8 cellular contexts compared by ENCODE assay signal in the genomic region with DNA sequence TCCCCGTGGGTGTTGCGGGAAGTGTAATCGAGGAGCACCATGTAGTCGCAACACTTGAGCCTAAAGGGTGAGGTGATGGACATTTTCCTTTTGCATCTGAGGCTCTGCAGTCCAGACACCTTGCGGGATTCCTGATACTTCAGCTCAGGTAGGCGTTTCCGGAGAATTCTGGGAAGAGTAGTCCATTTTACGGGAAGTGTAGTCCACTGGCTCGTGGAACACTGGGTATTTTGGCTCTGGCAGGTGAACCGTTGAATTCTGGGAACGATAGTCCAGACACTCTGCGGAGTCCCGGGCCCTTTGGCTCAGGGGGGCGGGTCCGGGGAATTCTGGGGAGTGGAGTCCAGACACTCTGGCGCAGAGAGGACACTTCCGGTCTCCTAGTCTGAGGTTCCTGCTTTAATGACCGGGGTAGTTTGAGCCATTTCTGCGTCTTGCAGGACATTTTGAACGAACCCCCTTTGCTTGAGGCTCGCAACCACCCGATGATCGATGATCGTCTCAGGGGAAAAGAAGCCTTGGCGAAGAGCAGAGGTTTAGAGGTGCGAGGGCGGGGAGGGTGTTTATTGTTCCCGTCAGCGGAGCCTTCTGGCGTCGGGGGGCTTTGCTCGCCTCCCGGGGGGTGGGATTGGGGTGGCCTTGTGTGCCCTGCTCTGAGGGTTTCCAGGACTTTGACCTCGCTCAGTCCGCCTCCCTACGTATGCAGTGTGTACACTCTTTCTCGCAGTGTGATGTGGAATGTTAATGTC. TPM values are rescaled to one million over a fixed set of nuclear protein-coding genes. Genes with fewer than 3 reads are reported as not detected.
A peak's percentile ranks its signal among the peaks of the same experiment; 100 is the strongest.
DNase-seq lines count a peak whose midpoint lies in the region; ATAC-seq, FAIRE-seq and TF ChIP-seq lines count a peak whose summit lies in the region.

A gene (plus strand): TSS at position 383 of the 749 bp plus-strand sequence. CDS start 3,141 bp downstream, outside the sequence.

- peak within 1 kb of the TSS; percentile 76 for H3K9ac ChIP-seq in neural progenitor cell

- peak within 1 kb of the TSS; percentile 73 for H3K27ac Mint-ChIP-seq in activated naive CD8-positive, alpha-beta T cell treated with anti-CD3 and anti-CD28 coated beads, Interleukin-2, amount 10 ng/mL, durations not matched to agents 7 days and 5 days
- peak within 1 kb of the TSS; percentile 93 for H3K27ac Mint-ChIP-seq in neural progenitor cell

- ATAC-seq in GM19043 (IDR thresholded peaks at IDR 0.05; ENCODE audit: low read depth, unreplicated experiment), result peak; percentile 68
- ATAC-seq in activated naive CD8-positive, alpha-beta T cell treated with anti-CD3 and anti-CD28 coated beads, Interleukin-2, amount 10 ng/mL, durations not matched to agents 7 days and 5 days (ENCODE audit: low read depth), result peak; percentile 47

- H2AFZ ChIP-seq in neural progenitor cell (replicated peaks), result peak within 1 kb of the TSS; percentile 99

- H3K79me2 ChIP-seq in neural progenitor cell (ENCODE audit: low read depth), result peaks cover 28% of the 10 kb centered on the region

- FAIRE-seq in A204.1 (lab: Jason Lieb, UNC), result peak; percentile 99

- peaks cover 28% of the 10 kb centered on the region for H3K9me3 Mint-ChIP-seq in activated naive CD8-positive, alpha-beta T cell treated with anti-CD3 and anti-CD28 coated beads, Interleukin-2, amount 10 ng/mL, durations not matched to agents 7 days and 5 days
- H3K9me3 Mint-ChIP-seq in neural progenitor cell, result no peaks in the 10 kb centered on the region

- H3F3A ChIP-seq in neural progenitor cell (ENCODE audit: low read depth), result no peaks in the 10 kb centered on the region

- no peaks in the 10 kb centered on the region for H4K20me1 ChIP-seq in neural progenitor cell (ENCODE audit: low read depth)

- DNase-seq in MG63 (peak; percentile 93), SKM-1 (lab: John Stamatoyannopoulos, UW; ENCODE audit: unreplicated experiment) (peak; percentile 31), globus pallidus (ENCODE audit: low spot score) (peak; percentile 98), neural progenitor cell (ENCODE audit: low spot score) (peak; percentile 94), stromal cell of bone marrow (ENCODE audit: low read depth) (peak; percentile 96)
- peak; percentile 55 for DNase-seq in activated naive CD8-positive, alpha-beta T cell treated with anti-CD3 and anti-CD28 coated beads, Interleukin-2, amount 10 ng/mL, durations not matched to agents 7 days and 5 days

- H3K27ac ChIP-seq in neural progenitor cell, result no peak within 1 kb of the TSS

- H3K9me3 ChIP-seq in MG63 (peaks cover 16% of the 10 kb centered on the region), neural progenitor cell (ENCODE audit: low read depth) (no peaks in the 10 kb centered on the region)

- H3K4me1 ChIP-seq in neural progenitor cell, result peaks cover 6% of the 10 kb centered on the region

- peaks cover 2% of the 10 kb centered on the region for H3K27me3 Mint-ChIP-seq in activated naive CD8-positive, alpha-beta T cell treated with anti-CD3 and anti-CD28 coated beads, Interleukin-2, amount 10 ng/mL, durations not matched to agents 7 days and 5 days
- peaks cover 6% of the 10 kb centered on the region for H3K27me3 Mint-ChIP-seq in neural progenitor cell (ENCODE audit: insufficient read depth, low read depth)

- peaks cover 21% of the 10 kb centered on the region for H3K4me1 Mint-ChIP-seq in activated naive CD8-positive, alpha-beta T cell treated with anti-CD3 and anti-CD28 coated beads, Interleukin-2, amount 10 ng/mL, durations not matched to agents 7 days and 5 days
- peaks cover 12% of the 10 kb centered on the region for H3K4me1 Mint-ChIP-seq in neural progenitor cell

- H3K4me2 ChIP-seq in neural progenitor cell, result peak within 1 kb of the TSS; percentile 84

- TF ChIP-seq CTCF in neural progenitor cell (IDR thresholded peaks at IDR 0.05), result no peak

- H3K4me3 ChIP-seq in MG63 (peak within 1 kb of the TSS; percentile 63), neural progenitor cell (peak within 1 kb of the TSS; percentile 84)

- peak within 1 kb of the TSS; percentile 86 for H3K4me3 Mint-ChIP-seq in activated naive CD8-positive, alpha-beta T cell treated with anti-CD3 and anti-CD28 coated beads, Interleukin-2, amount 10 ng/mL, durations not matched to agents 7 days and 5 days
- peak within 1 kb of the TSS; percentile 99 for H3K4me3 Mint-ChIP-seq in neural progenitor cell

- no peaks in the 10 kb centered on the region for H3K27me3 ChIP-seq in MG63
- peaks cover 28% of the 10 kb centered on the region for H3K27me3 ChIP-seq in neural progenitor cell

- peaks cover 32% of the 10 kb centered on the region for H3K36me3 Mint-ChIP-seq in activated naive CD8-positive, alpha-beta T cell treated with anti-CD3 and anti-CD28 coated beads, Interleukin-2, amount 10 ng/mL, durations not matched to agents 7 days and 5 days
- H3K36me3 Mint-ChIP-seq in neural progenitor cell, result peaks cover 16% of the 10 kb centered on the region

- peaks cover 6% of the 10 kb centered on the region for H3K36me3 ChIP-seq in MG63
- H3K36me3 ChIP-seq in neural progenitor cell, result peaks cover 4% of the 10 kb centered on the region

- POLR2A ChIA-PET in activated naive CD8-positive, alpha-beta T cell treated with anti-CD3 and anti-CD28 coated beads, Interleukin-2, amount 10 ng/mL, durations not matched to agents 7 days and 5 days (lab: Charles Lee), result no interaction called here

RNA-seq across cellular contexts. Expression of the gene that starts here (rescaled TPM):
- 0.63 and 2.9 TPM in 2 replicates for total RNA-seq in MG63 (2014; rRNA removed; shearing (Covaris generic); ENCODE audit: low replicate concordance)
- total RNA-seq in activated naive CD8-positive, alpha-beta T cell treated with anti-CD3 and anti-CD28 coated beads, Interleukin-2, amount 10 ng/mL, durations not matched to agents 7 days and 5 days, result 1 to 10 TPM; 2.2 to 3.3 TPM
- total RNA-seq in neural progenitor cell (ENCODE audit: low replicate concordance), result 12.2 and 21.1 TPM in 2 replicates

Comparison
In these comparisons a context has a peak if more than half of its experiments do, and no peak if none do; other contexts are left out.
1. DNase-seq: peak in every context shown above with its lines; median percentile 98 in globus pallidus; 96 in stromal cell of bone marrow; 94 in neural progenitor cell; 93 in MG63; 55 in activated naive CD8-positive, alpha-beta T cell treated with anti-CD3 and anti-CD28 coated beads, Interleukin-2, amount 10 ng/mL, durations not matched to agents 7 days and 5 days; 31 in SKM-1.